1 cellular context compared by ENCODE assay signal in genomic region chr5:94431696-94432095, GRCh38.
TF ChIP-seq lines count a peak whose summit lies in the region.

No MANE protein-coding gene starts in this region.

TF ChIP-seq in HepG2, 621 proteins besides CTCF, POLR2A, EP300 and RAD21:
- TF ChIP-seq HES4 (CRISPR knock-in tag; IDR thresholded peaks at IDR 0.05; ENCODE audit: borderline replicate concordance) (no peak), NFIC (IDR thresholded peaks at IDR 0.05; ENCODE audit: low read length) (no peak), CREM (IDR thresholded peaks at IDR 0.05) (no peak), CREM (CRISPR knock-in tag; IDR thresholded peaks at IDR 0.05) (no peak), FOSL1 (CRISPR knock-in tag; IDR thresholded peaks at IDR 0.05; ENCODE audit: borderline replicate concordance) (no peak), KAT7 (CRISPR knock-in tag; IDR thresholded peaks at IDR 0.05; ENCODE audit: borderline replicate concordance) (no peak), EZH2 (conservative IDR thresholded peaks at IDR 0.05; ENCODE audit: low read depth, low read length) (no peak), ZNF703 (CRISPR knock-in tag; IDR thresholded peaks at IDR 0.05; ENCODE audit: borderline replicate concordance) (no peak), FOXA1 (IDR thresholded peaks at IDR 0.05) (no peak), FOXA1 (CRISPR knock-in tag; IDR thresholded peaks at IDR 0.05) (no peak), ZNF766 (CRISPR knock-in tag; IDR thresholded peaks at IDR 0.05; ENCODE audit: borderline replicate concordance) (no peak), HMGXB4 (CRISPR knock-in tag; IDR thresholded peaks at IDR 0.05; ENCODE audit: borderline replicate concordance in 1 of 2, low read depth in 1 of 2) (no peak), MYC (CRISPR knock-in tag; IDR thresholded peaks at IDR 0.05; ENCODE audit: borderline replicate concordance) (no peak)
- TF ChIP-seq, protein P1, sequence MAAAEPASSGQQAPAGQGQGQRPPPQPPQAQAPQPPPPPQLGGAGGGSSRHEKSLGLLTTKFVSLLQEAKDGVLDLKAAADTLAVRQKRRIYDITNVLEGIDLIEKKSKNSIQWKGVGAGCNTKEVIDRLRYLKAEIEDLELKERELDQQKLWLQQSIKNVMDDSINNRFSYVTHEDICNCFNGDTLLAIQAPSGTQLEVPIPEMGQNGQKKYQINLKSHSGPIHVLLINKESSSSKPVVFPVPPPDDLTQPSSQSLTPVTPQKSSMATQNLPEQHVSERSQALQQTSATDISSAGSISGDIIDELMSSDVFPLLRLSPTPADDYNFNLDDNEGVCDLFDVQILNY (CRISPR knock-in tag; conservative IDR thresholded peaks at IDR 0.05): no peak
- TF ChIP-seq, protein P2, sequence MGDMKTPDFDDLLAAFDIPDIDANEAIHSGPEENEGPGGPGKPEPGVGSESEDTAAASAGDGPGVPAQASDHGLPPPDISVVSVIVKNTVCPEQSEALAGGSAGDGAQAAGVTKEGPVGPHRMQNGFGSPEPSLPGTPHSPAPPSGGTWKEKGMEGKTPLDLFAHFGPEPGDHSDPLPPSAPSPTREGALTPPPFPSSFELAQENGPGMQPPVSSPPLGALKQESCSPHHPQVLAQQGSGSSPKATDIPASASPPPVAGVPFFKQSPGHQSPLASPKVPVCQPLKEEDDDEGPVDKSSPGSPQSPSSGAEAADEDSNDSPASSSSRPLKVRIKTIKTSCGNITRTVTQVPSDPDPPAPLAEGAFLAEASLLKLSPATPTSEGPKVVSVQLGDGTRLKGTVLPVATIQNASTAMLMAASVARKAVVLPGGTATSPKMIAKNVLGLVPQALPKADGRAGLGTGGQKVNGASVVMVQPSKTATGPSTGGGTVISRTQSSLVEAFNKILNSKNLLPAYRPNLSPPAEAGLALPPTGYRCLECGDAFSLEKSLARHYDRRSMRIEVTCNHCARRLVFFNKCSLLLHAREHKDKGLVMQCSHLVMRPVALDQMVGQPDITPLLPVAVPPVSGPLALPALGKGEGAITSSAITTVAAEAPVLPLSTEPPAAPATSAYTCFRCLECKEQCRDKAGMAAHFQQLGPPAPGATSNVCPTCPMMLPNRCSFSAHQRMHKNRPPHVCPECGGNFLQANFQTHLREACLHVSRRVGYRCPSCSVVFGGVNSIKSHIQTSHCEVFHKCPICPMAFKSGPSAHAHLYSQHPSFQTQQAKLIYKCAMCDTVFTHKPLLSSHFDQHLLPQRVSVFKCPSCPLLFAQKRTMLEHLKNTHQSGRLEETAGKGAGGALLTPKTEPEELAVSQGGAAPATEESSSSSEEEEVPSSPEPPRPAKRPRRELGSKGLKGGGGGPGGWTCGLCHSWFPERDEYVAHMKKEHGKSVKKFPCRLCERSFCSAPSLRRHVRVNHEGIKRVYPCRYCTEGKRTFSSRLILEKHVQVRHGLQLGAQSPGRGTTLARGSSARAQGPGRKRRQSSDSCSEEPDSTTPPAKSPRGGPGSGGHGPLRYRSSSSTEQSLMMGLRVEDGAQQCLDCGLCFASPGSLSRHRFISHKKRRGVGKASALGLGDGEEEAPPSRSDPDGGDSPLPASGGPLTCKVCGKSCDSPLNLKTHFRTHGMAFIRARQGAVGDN (CRISPR knock-in tag; IDR thresholded peaks at IDR 0.05): no peak
TF ChIP-seq in HepG2: peak in this region for 0.
